ENCODE assay signal across 7 cellular contexts in the genomic region with DNA sequence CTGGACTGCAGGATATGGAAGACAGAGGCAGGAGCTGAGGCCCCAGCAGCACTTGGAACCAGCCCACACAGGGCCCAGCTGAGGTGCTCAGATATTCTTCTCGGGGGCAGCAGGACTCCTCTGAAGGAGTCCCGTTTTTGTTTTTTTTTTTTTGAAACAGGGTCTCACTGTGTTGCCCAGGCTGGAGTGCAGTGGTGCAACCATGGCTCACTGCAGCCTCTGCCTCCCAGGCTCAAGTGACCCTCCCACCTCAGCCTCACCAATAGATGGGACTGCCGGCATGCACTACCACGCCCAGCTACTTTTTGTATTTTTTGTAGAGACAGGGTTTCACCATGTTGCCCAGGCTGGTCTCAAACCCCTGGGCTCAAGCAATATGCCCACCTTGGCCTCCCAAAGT.
DNase-seq lines count a peak whose midpoint lies in the region; ATAC-seq and TF ChIP-seq lines count a peak whose summit lies in the region.
"Not testable (repeated sequence)": the region's sequence is repeated elsewhere in the genome, so short reads cannot be mapped to it uniquely, and the experiment has no call there.

No MANE protein-coding gene starts in this region.

- H3K4me1 Mint-ChIP-seq in T-helper 17 cell: not testable (repeated sequence)
- H3K4me1 Mint-ChIP-seq in endothelial cell (ENCODE audit: unreplicated experiment): peaks cover 56% of the 10 kb centered on the region
- H3K4me1 Mint-ChIP-seq in mesothelial cell of epicardium: peaks cover 29% of the 10 kb centered on the region

- not testable (repeated sequence) for H3K4me3 ChIP-seq in esophagus squamous epithelium; trophoblast cell (ENCODE audit: low read depth, low read length); tibial nerve

- not testable (repeated sequence) for DNase-seq in T-helper 17 cell; activated naive CD4-positive, alpha-beta T cell treated with anti-CD3 and anti-CD28 coated beads, Interleukin-2, amount 50 U/mL, for 72 hours (ENCODE audit: low spot score in 2 of 2); endothelial cell (ENCODE audit: low spot score); esophagus squamous epithelium (lab: John Stamatoyannopoulos, UW); mesothelial cell of epicardium (ENCODE audit: low spot score in 2 of 2, unreplicated experiment in 2 of 2); trophoblast cell; tibial nerve (ENCODE audit: low spot score in 2 of 2)

- H3K9me3 ChIP-seq in T-helper 17 cell (ENCODE audit: control insufficient read depth, low read length, poor library complexity, severe bottlenecking); esophagus squamous epithelium; trophoblast cell (ENCODE audit: insufficient read depth, low read depth, low read length); tibial nerve: not testable (repeated sequence)

- peak overlapping the region; percentile 48 for H2BK120ac ChIP-seq in trophoblast cell (ENCODE audit: insufficient read depth, low read length, poor library complexity)

- not testable (repeated sequence) for H3K23ac ChIP-seq in trophoblast cell (ENCODE audit: low read length)

- H3K18ac ChIP-seq in trophoblast cell (ENCODE audit: low read length): peak overlapping the region; percentile 73

- H3K27ac Mint-ChIP-seq in T-helper 17 cell (peak overlapping the region; percentile 88), endothelial cell (ENCODE audit: unreplicated experiment) (peak overlapping the region; percentile 86), mesothelial cell of epicardium (peak overlapping the region; percentile 83)
- peak overlapping the region; percentile 61 to 74 for H3K27ac Mint-ChIP-seq in activated naive CD4-positive, alpha-beta T cell treated with anti-CD3 and anti-CD28 coated beads, Interleukin-2, amount 50 U/mL, for 72 hours

- not testable (repeated sequence) for H2AFZ ChIP-seq in trophoblast cell (ENCODE audit: insufficient read depth, low read length, poor library complexity)

- H3K79me1 ChIP-seq in trophoblast cell (ENCODE audit: low read length): peaks cover 27% of the 10 kb centered on the region

- H4K12ac ChIP-seq in trophoblast cell (ENCODE audit: low read depth, low read length): not testable (repeated sequence)

- TF ChIP-seq CTCF in endothelial cell (IDR thresholded peaks at IDR 0.05; ENCODE audit: unreplicated experiment); esophagus squamous epithelium (IDR thresholded peaks at IDR 0.05); mesothelial cell of epicardium (IDR thresholded peaks at IDR 0.05; ENCODE audit: unreplicated experiment); tibial nerve (IDR thresholded peaks at IDR 0.05): not testable (repeated sequence)

- not testable (repeated sequence) for H3K9ac ChIP-seq in trophoblast cell (ENCODE audit: low read length)

- H3K36me3 ChIP-seq in esophagus squamous epithelium: peaks cover 0 to 49% (median 0%) of the 10 kb centered on the region in 3 donors
- not testable (repeated sequence) for H3K36me3 ChIP-seq in trophoblast cell (ENCODE audit: control insufficient read depth in 1 of 2, insufficient read depth in 2 of 2, low read length in 2 of 2); tibial nerve

- TF ChIP-seq POLR2A in esophagus squamous epithelium (IDR thresholded peaks at IDR 0.05); tibial nerve (IDR thresholded peaks at IDR 0.05): not testable (repeated sequence)

- H3K4me3 Mint-ChIP-seq in T-helper 17 cell; endothelial cell (ENCODE audit: unreplicated experiment); mesothelial cell of epicardium: not testable (repeated sequence)

- H3K4me2 ChIP-seq in trophoblast cell (ENCODE audit: low read length): not testable (repeated sequence)

- peak overlapping the region; percentile 60 for H3K4ac ChIP-seq in trophoblast cell (ENCODE audit: low read depth, low read length)

- not testable (repeated sequence) for H3K27me3 ChIP-seq in esophagus squamous epithelium; trophoblast cell (ENCODE audit: insufficient read depth, low read length); tibial nerve

- H2BK12ac ChIP-seq in trophoblast cell (ENCODE audit: low read length): peak overlapping the region; percentile 83

- intact Hi-C loops in esophagus squamous epithelium (cut with DNase I): not testable (repeated sequence)

- not testable (repeated sequence) for H3K9me3 Mint-ChIP-seq in activated naive CD4-positive, alpha-beta T cell treated with anti-CD3 and anti-CD28 coated beads, Interleukin-2, amount 50 U/mL, for 72 hours; endothelial cell (ENCODE audit: unreplicated experiment); mesothelial cell of epicardium

- WGBS in esophagus squamous epithelium, 2 donors: 63 to 70% methylated on average over 4 of the region's 4 CpGs
- whole genome bisulfite sequencing in trophoblast cell (ENCODE audit: extremely low coverage, insufficient coverage, insufficient read length): no CpG with 5 or more reads among the region's 4 CpGs
- 50 to 79% methylated on average over 4 of the region's 4 CpGs for WGBS in tibial nerve, 2 donors

- H3K4me1 ChIP-seq in esophagus squamous epithelium: peaks cover 0 to 72% (median 17%) of the 10 kb centered on the region in 3 donors
- H3K4me1 ChIP-seq in trophoblast cell (ENCODE audit: control insufficient read depth in 1 of 2, insufficient read depth in 2 of 2, low read length in 2 of 2): peaks cover 28 to 42% of the 10 kb centered on the region in 2 experiments
- H3K4me1 ChIP-seq in tibial nerve: peaks cover 0 to 97% (median 26%) of the 10 kb centered on the region in 4 donors

- H4K8ac ChIP-seq in trophoblast cell (ENCODE audit: low read depth, low read length): peak overlapping the region; percentile 69

- peak overlapping the region; percentile 84 for H4K91ac ChIP-seq in trophoblast cell (ENCODE audit: low read depth, low read length)

- not testable (repeated sequence) for H3K27me3 Mint-ChIP-seq in T-helper 17 cell; endothelial cell (ENCODE audit: unreplicated experiment); mesothelial cell of epicardium (ENCODE audit: low read depth)

- H2AK5ac ChIP-seq in trophoblast cell (ENCODE audit: low read length): peak overlapping the region; percentile 92

- ATAC-seq in T-helper 17 cell; activated naive CD4-positive, alpha-beta T cell treated with anti-CD3 and anti-CD28 coated beads, Interleukin-2, amount 50 U/mL, for 72 hours: not testable (repeated sequence)

- not testable (repeated sequence) for TF ChIP-seq EP300 in tibial nerve (IDR thresholded peaks at IDR 0.05)

- H3K27ac ChIP-seq in esophagus squamous epithelium: peak overlapping the region; percentile 57 to 90 (median 82)
- peak overlapping the region; percentile 29 for H3K27ac ChIP-seq in trophoblast cell (ENCODE audit: low read depth, low read length)
- H3K27ac ChIP-seq in tibial nerve: peak overlapping the region; percentile 24 to 90 (median 68)

- H3K36me3 Mint-ChIP-seq in T-helper 17 cell (ENCODE audit: low read depth); activated naive CD4-positive, alpha-beta T cell treated with anti-CD3 and anti-CD28 coated beads, Interleukin-2, amount 50 U/mL, for 72 hours; mesothelial cell of epicardium: not testable (repeated sequence)
- peaks cover 31% of the 10 kb centered on the region for H3K36me3 Mint-ChIP-seq in endothelial cell (ENCODE audit: low read depth, unreplicated experiment)

- peak overlapping the region; percentile 59 for H2BK5ac ChIP-seq in trophoblast cell (ENCODE audit: low read depth, low read length, poor library complexity)

- peak overlapping the region; percentile 81 for H3K14ac ChIP-seq in trophoblast cell (ENCODE audit: low read length)

- not testable (repeated sequence) for H3K79me2 ChIP-seq in trophoblast cell (ENCODE audit: control insufficient read depth, insufficient read depth, low read length, poor library complexity)

Comparison
In these comparisons a context has a peak if more than half of its experiments do, and no peak if none do; other contexts are left out.
1. H3K27ac ChIP-seq: peak in every context shown above with its lines; median percentile 82 in esophagus squamous epithelium; 68 in tibial nerve; 29 in trophoblast cell.